In genomic region chr16:28110074-28110473, GRCh38 we compare ENCODE assay signal across 1 cellular context.
A peak's percentile ranks its signal among the peaks of the same experiment; 100 is the strongest.
TF ChIP-seq lines count a peak whose summit lies in the region.

No MANE protein-coding gene starts in this region.

TF ChIP-seq in IMR-90, 13 proteins besides CTCF, POLR2A, EP300 and RAD21:
- 0 out of 2 replicates have a peak, but pooled peaks have one; percentile 16 for TF ChIP-seq CEBPB (IDR thresholded peaks at IDR 0.05; ENCODE audit: low read depth, low read length)
- TF ChIP-seq SMC3 (IDR thresholded peaks at IDR 0.05; ENCODE audit: low read depth, low read length): no peak
